ENCODE assay signal across 2 cellular contexts in genomic region chr1:223494926-223495645, GRCh38.
TF ChIP-seq lines count a peak whose summit lies in the region.

No MANE protein-coding gene starts in this region.

TF ChIP-seq in IMR-90, 13 proteins besides CTCF, POLR2A, EP300 and RAD21:
- TF ChIP-seq NFE2L2 (IDR thresholded peaks at IDR 0.05; ENCODE audit: low read depth, low read length) (no peak), CHD1 (IDR thresholded peaks at IDR 0.05; ENCODE audit: low read depth, low read length) (no peak), ELK1 (IDR thresholded peaks at IDR 0.05; ENCODE audit: borderline replicate concordance, low read depth, low read length) (no peak), BHLHE40 (IDR thresholded peaks at IDR 0.05; ENCODE audit: low read depth, low read length) (no peak), CEBPB (IDR thresholded peaks at IDR 0.05; ENCODE audit: low read depth, low read length) (no peak), MAZ (IDR thresholded peaks at IDR 0.05; ENCODE audit: borderline replicate concordance, low read depth, low read length) (no peak), USF2 (IDR thresholded peaks at IDR 0.05; ENCODE audit: low read depth, low read length) (no peak), RCOR1 (IDR thresholded peaks at IDR 0.05; ENCODE audit: insufficient replicate concordance, low read length) (no peak), RFX5 (IDR thresholded peaks at IDR 0.05; ENCODE audit: low read depth, low read length) (no peak), FOS (IDR thresholded peaks at IDR 0.05; ENCODE audit: low read depth, low read length) (no peak), MAFK (IDR thresholded peaks at IDR 0.05; ENCODE audit: low read depth, low read length) (no peak), MXI1 (IDR thresholded peaks at IDR 0.05; ENCODE audit: borderline replicate concordance, low read depth, low read length) (no peak), SMC3 (IDR thresholded peaks at IDR 0.05; ENCODE audit: low read depth, low read length) (no peak)
TF ChIP-seq in IMR-90: peak in this region for 0.

TF ChIP-seq in H1, 55 proteins besides CTCF, POLR2A, EP300 and RAD21:
- TF ChIP-seq ZNF274 (IDR thresholded peaks at IDR 0.05; ENCODE audit: borderline replicate concordance, extremely low read depth, low read length) (no peak), CEBPB (IDR thresholded peaks at IDR 0.05; ENCODE audit: low read depth, low read length) (no peak), SIX5 (IDR thresholded peaks at IDR 0.05; ENCODE audit: low read depth, low read length) (no peak), NANOG (IDR thresholded peaks at IDR 0.05; ENCODE audit: insufficient read depth, low read depth, low read length, poor library complexity, severe bottlenecking) (no peak), KDM4A (IDR thresholded peaks at IDR 0.05; ENCODE audit: low read depth, low read length, severe bottlenecking) (no peak)
